Comparison of ENCODE assay signal across 1 cellular context in genomic region chr22:46796566-46797195, GRCh38.
TF ChIP-seq lines count a peak whose summit lies in the region.

No MANE protein-coding gene starts in this region.

TF ChIP-seq in WTC11, 78 proteins besides CTCF, POLR2A, EP300 and RAD21 (continued from another document):
- TF ChIP-seq ZNF425 (CRISPR knock-in tag; conservative IDR thresholded peaks at IDR 0.05), result no peak
- no peak for TF ChIP-seq SOX15 (CRISPR knock-in tag; IDR thresholded peaks at IDR 0.05)
- TF ChIP-seq MLX (CRISPR knock-in tag; IDR thresholded peaks at IDR 0.05), result no peak
- no peak for TF ChIP-seq ZNF121 (CRISPR knock-in tag; IDR thresholded peaks at IDR 0.05)
- TF ChIP-seq FOXP1 (CRISPR knock-in tag; IDR thresholded peaks at IDR 0.05; ENCODE audit: borderline replicate concordance), result no peak
- no peak for TF ChIP-seq ZNF138 (CRISPR knock-in tag; conservative IDR thresholded peaks at IDR 0.05)
- no peak for TF ChIP-seq ETV6 (CRISPR knock-in tag; IDR thresholded peaks at IDR 0.05)
